11 cellular contexts compared by ENCODE assay signal in the genomic region with DNA sequence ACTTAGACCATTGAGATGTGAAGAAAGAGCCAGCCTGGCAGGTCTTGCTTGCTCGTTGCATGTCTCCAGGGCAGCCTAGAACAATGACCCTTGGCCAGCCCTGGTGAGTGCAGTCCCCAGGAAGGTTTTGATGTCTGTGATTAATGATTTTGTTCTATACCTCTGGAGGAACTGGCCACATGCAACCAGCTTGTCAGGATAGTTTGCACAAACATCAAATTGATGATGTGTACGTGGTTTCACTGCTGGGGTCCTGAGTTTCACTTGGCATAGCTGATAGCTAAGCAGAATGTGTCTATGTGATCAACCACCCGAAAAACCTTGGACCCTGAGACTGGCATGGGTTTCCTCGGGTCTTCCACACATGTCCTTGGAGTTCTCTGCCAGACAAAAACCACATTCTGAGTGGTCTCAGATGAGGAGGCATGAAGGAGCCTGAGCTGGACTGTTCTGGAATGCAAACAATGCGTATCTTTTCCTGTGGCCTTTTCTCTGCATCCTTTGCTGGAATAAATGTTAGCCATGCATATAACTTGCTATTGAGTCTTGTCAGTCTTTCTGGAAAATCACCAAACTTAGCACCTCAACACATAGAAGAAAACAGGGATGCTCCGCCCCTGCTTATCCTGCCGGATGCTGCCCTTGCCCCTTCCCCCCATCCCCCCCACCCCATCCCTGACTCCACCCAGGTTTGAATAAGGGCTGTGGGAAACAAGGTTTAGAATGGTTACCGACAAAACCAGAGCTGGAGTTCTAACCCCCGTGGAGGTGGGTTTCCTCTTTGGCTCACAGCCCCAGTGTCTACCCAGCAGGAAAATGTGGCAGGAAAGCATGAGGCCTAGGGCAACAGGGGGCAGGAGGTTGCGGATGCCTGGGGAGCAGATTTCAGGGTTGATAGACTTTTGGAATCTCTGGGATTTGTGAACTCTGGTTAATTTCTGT. TPM values are rescaled to one million over a fixed set of nuclear protein-coding genes. Genes with fewer than 3 reads are reported as not detected.
DNase-seq lines count a peak whose midpoint lies in the region; ATAC-seq and TF ChIP-seq lines count a peak whose summit lies in the region.
"Had no signal": no experiment of that assay in that cellular context is flagged by ENCODE, and none has a peak within 500 bp of the region (broad histone marks: within the 10 kb centered on the region; RNA-seq: fewer than 3 reads in every experiment).

No MANE protein-coding gene starts in this region.

- no peaks in the 10 kb centered on the region for H3K36me3 ChIP-seq in SJCRH30

- DNase-seq in GM04504 (ENCODE audit: low read depth) (peak; percentile 50), SJCRH30 (peak; percentile 40 to 52), fibroblast of peridontal ligament (ENCODE audit: extremely low read depth) (peak; percentile 86), pulmonary artery endothelial cell (ENCODE audit: low read depth, low spot score) (peak; percentile 91), coronary artery (ENCODE audit: low spot score) (no peak), GM13976 (ENCODE audit: low spot score) (no peak), posterior vena cava (ENCODE audit: low spot score) (no peak)
- DNase-seq: activated gamma-delta T cell, NCI-H446 had no signal

- no peaks in the 10 kb centered on the region for H3K9me3 ChIP-seq in SJCRH30 (replicated peaks)

- no peak for ATAC-seq in GM19455 (IDR thresholded peaks at IDR 0.05; ENCODE audit: unreplicated experiment)

- no peak for TF ChIP-seq CTCF in coronary artery (IDR thresholded peaks at IDR 0.05)
- TF ChIP-seq CTCF in GM13976 (IDR thresholded peaks at IDR 0.05; ENCODE audit: borderline replicate concordance, control extremely low read depth, extremely low read depth, insufficient read depth, missing control alignments) = no peak

- in situ Hi-C loops in GM13976 (cut with MboI; ENCODE audit: low sequenced_read_pairs, unreplicated experiment) = no loop called here

- intact Hi-C loops in posterior vena cava (cut with DNase I) = no loop called here

- H3K4me1 ChIP-seq in SJCRH30 = peaks cover 4% of the 10 kb centered on the region

- H3K27me3 ChIP-seq in SJCRH30 = no peaks in the 10 kb centered on the region

- H3K27ac ChIP-seq in SJCRH30 (no peak overlapping the region; the same call in 1 of the 2 replicates), coronary artery (no peak overlapping the region)
- H3K27ac ChIP-seq: HL-60 had no signal

- H3K4me3 ChIP-seq in SJCRH30 (no peak overlapping the region), coronary artery (no peak overlapping the region)

RNA-seq across cellular contexts. Expression of gene ANKRD33B, which starts 50.1 kb away (rescaled TPM):
- 3.5 and 4.0 TPM in 2 replicates for total RNA-seq in SJCRH30 (2014; rRNA removed; shearing (Covaris generic))
- total RNA-seq in pulmonary artery endothelial cell = 6.6 and 7.6 TPM in 2 replicates
- total RNA-seq in posterior vena cava = 1 to 10 TPM; 3.3 to 3.9 TPM

Comparison
In these comparisons a context has a peak if more than half of its experiments do, and no peak if none do; other contexts are left out.
1. DNase-seq: peak in GM04504 (single experiment), SJCRH30 (2 of 2), fibroblast of peridontal ligament (single experiment) and pulmonary artery endothelial cell (single experiment); none in coronary artery (single experiment), GM13976 (single experiment) and posterior vena cava (single experiment).